Comparison of ENCODE assay signal across 8 cellular contexts in genomic region chr3:142828703-142829304, GRCh38.
DNase-seq lines count a peak whose midpoint lies in the region; ATAC-seq, FAIRE-seq and TF ChIP-seq lines count a peak whose summit lies in the region.

No MANE protein-coding gene starts in this region.

- no peak overlapping the region for H3K4me3 Mint-ChIP-seq in activated naive CD4-positive, alpha-beta T cell treated with anti-CD3 and anti-CD28 coated beads, Interleukin-2, amount 10 ng/mL, durations not matched to agents 7 days and 5 days

- no peaks in the 10 kb centered on the region for H3K9me3 ChIP-seq in SJCRH30 (replicated peaks)

- no peaks in the 10 kb centered on the region for H3K36me3 Mint-ChIP-seq in activated naive CD4-positive, alpha-beta T cell treated with anti-CD3 and anti-CD28 coated beads, Interleukin-2, amount 10 ng/mL, durations not matched to agents 7 days and 5 days

- H3K27ac ChIP-seq in SJCRH30, result no peak overlapping the region

- CTCF ChIA-PET in activated naive CD4-positive, alpha-beta T cell treated with anti-CD3 and anti-CD28 coated beads, Interleukin-2, amount 10 ng/mL, durations not matched to agents 7 days and 5 days (lab: Charles Lee), result interaction anchor here (0.6 to 2.7 kb wide), 37 partner anchors 11 to 243 kb away, joined by 3 to 24 read pairs (median 5); partner anchors contain the start of gene TRPC1

- DNase-seq in GM12892 (ENCODE audit: insufficient read length) (peak; percentile 32), NAMALWA (ENCODE audit: low spot score) (peak; percentile 89), SJCRH30 (peak; percentile 76 to 89), Right ventricle myocardium inferior (ENCODE audit: missing footprints) (peak; percentile 79), posterior vena cava (ENCODE audit: low spot score) (peak; percentile 95)
- peak; percentile 78 for DNase-seq in activated naive CD4-positive, alpha-beta T cell treated with anti-CD3 and anti-CD28 coated beads, Interleukin-2, amount 10 ng/mL, durations not matched to agents 7 days and 5 days
- no peak for DNase-seq in effector CD8-positive, alpha-beta T cell (lab: John Stamatoyannopoulos, UW)

- no peaks in the 10 kb centered on the region for H3K27me3 ChIP-seq in SJCRH30

- no peaks in the 10 kb centered on the region for H3K36me3 ChIP-seq in SJCRH30

- H3K4me1 ChIP-seq in SJCRH30, result 0 out of 2 replicates have a peak, but pooled peaks cover 2% of the 10 kb centered on the region

- ATAC-seq in HG02623 (IDR thresholded peaks at IDR 0.05; ENCODE audit: unreplicated experiment) (peak; percentile 99), Right ventricle myocardium inferior (peak; percentile 95)

- H3K4me3 ChIP-seq in SJCRH30, result no peak overlapping the region

- intact Hi-C loops in Right ventricle myocardium inferior (cut with DNase I), result loop anchor here (2.0 to 10.0 kb wide), 3 partner anchors 83 to 244 kb away; no protein-coding TSS in a partner anchor
- intact Hi-C loops in posterior vena cava (cut with DNase I), result loop anchor here in 1 of 2 donors (5.0 kb wide), 1 partner anchor 163 kb away; no protein-coding TSS in a partner anchor

- H3K9me3 Mint-ChIP-seq in activated naive CD4-positive, alpha-beta T cell treated with anti-CD3 and anti-CD28 coated beads, Interleukin-2, amount 10 ng/mL, durations not matched to agents 7 days and 5 days, result no peaks in the 10 kb centered on the region

- H3K27me3 Mint-ChIP-seq in activated naive CD4-positive, alpha-beta T cell treated with anti-CD3 and anti-CD28 coated beads, Interleukin-2, amount 10 ng/mL, durations not matched to agents 7 days and 5 days, result peaks cover 23% of the 10 kb centered on the region

- H3K4me1 Mint-ChIP-seq in activated naive CD4-positive, alpha-beta T cell treated with anti-CD3 and anti-CD28 coated beads, Interleukin-2, amount 10 ng/mL, durations not matched to agents 7 days and 5 days, result no peaks in the 10 kb centered on the region

- FAIRE-seq in GM12892 (lab: Jason Lieb, UNC), result peak; percentile 95

- H3K27ac Mint-ChIP-seq in activated naive CD4-positive, alpha-beta T cell treated with anti-CD3 and anti-CD28 coated beads, Interleukin-2, amount 10 ng/mL, durations not matched to agents 7 days and 5 days, result no peak overlapping the region

- no peak for TF ChIP-seq POLR2A in GM12892 (IDR thresholded peaks at IDR 0.05; ENCODE audit: low read depth, low read length)
